ENCODE assay signal across 16 cellular contexts in the genomic region with DNA sequence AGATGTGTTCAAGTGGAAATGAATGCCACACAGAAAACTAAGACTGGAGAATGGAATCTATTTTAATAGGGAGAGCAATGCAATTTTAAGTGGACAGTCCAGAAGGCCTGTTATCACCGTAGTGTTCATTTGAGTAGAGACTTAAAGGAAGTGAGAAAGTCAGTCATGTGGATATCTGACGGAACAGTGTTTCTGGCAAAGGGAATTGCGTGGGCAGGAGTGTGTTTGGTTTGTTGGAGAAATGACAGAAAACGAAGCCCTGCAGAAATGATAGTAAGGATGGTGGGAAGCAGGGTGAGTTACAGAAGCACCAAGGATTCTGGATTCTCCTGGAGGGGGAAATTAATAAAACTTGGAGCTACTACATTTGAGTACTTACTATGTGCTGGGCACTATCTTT.
DNase-seq lines count a peak whose midpoint lies in the region; ATAC-seq and TF ChIP-seq lines count a peak whose summit lies in the region.
"Had no signal": no experiment of that assay in that cellular context is flagged by ENCODE, and none has a peak within 500 bp of the region (broad histone marks: within the 10 kb centered on the region; RNA-seq: fewer than 3 reads in every experiment).

No MANE protein-coding gene starts in this region.

- no peak overlapping the region for H3K9ac ChIP-seq in GM23248

- no peaks in the 10 kb centered on the region for H3K4me1 ChIP-seq in GM23248 (ENCODE audit: insufficient read depth)
- H3K4me1 ChIP-seq: BE2C had no signal

- no peak overlapping the region for H2AFZ ChIP-seq in GM23248

- H3F3A ChIP-seq in GM23248 (ENCODE audit: insufficient read depth), result no peaks in the 10 kb centered on the region

- H3K79me2 ChIP-seq in GM23248 (ENCODE audit: insufficient read depth), result no peaks in the 10 kb centered on the region

- H3K4me2 ChIP-seq in GM23248 (ENCODE audit: unreplicated experiment), result no peak overlapping the region

- ATAC-seq in GM18502 (IDR thresholded peaks at IDR 0.05; ENCODE audit: poor library complexity, unreplicated experiment) (no peak), GM19351 (IDR thresholded peaks at IDR 0.05; ENCODE audit: unreplicated experiment) (no peak)

- DNase-seq in Ammon's horn (ENCODE audit: low spot score), result peak; percentile 46
- peak; percentile 3 for DNase-seq in GM23248
- peak; percentile 67 for DNase-seq in fibroblast of mammary gland (ENCODE audit: low read depth)
- DNase-seq in pons (ENCODE audit: low spot score), result peak; percentile 61
- no peak for DNase-seq in SKM-1 (lab: John Stamatoyannopoulos, UW; ENCODE audit: unreplicated experiment)
- DNase-seq in activated effector memory CD4-positive, alpha-beta T cell treated with anti-CD3 and anti-CD28 coated beads, Interleukin-2, amount 50 U/mL, for 16 hours, result no peak
- DNase-seq: 8988T; BE2C; C1 segment of cervical spinal cord; CD4-positive, alpha-beta T cell; DMS153; DMS79; GDM1; H9 had no signal

- H3K36me3 ChIP-seq in GM23248 (ENCODE audit: low read depth), result no peaks in the 10 kb centered on the region
- H3K36me3 ChIP-seq: BE2C had no signal

- no peaks in the 10 kb centered on the region for H3K9me2 ChIP-seq in GM23248 (ENCODE audit: insufficient read depth)

- no peak overlapping the region for H3K27ac ChIP-seq in GM23248

- 69% methylated on average over 4 of the region's 4 CpGs for WGBS in GM23248 (ENCODE audit: low coverage in 1 of 2, low lambda C conversion rate in 2 of 2, missing lambda C conversion rate in 2 of 2), 2 experiments

- H4K20me1 ChIP-seq in GM23248 (ENCODE audit: insufficient read depth), result no peaks in the 10 kb centered on the region

- in situ Hi-C loops in GM23248 (cut with MboI), result no loop called here

- no peak for TF ChIP-seq CTCF in fibroblast of mammary gland (conservative IDR thresholded peaks at IDR 0.05; ENCODE audit: control insufficient read depth, insufficient read depth, low read depth, low read length)

- H3K4me3 ChIP-seq in GM23248, result no peak overlapping the region
- H3K4me3 ChIP-seq in fibroblast of mammary gland (ENCODE audit: control insufficient read depth, low read depth, low read length), result no peak overlapping the region

- H3K27me3 ChIP-seq in GM23248 (replicated peaks; ENCODE audit: insufficient read depth), result no peaks in the 10 kb centered on the region
- H3K27me3 ChIP-seq: BE2C had no signal

- no peaks in the 10 kb centered on the region for H3K9me3 ChIP-seq in GM23248 (ENCODE audit: low read depth)
- H3K9me3 ChIP-seq: BE2C had no signal

Comparison
In these comparisons a context has a peak if more than half of its experiments do, and no peak if none do; other contexts are left out.
1. DNase-seq: peak in Ammon's horn (single experiment), GM23248 (single experiment), fibroblast of mammary gland (single experiment) and pons (single experiment); none in SKM-1 (single experiment) and activated effector memory CD4-positive, alpha-beta T cell treated with anti-CD3 and anti-CD28 coated beads, Interleukin-2, amount 50 U/mL, for 16 hours (single experiment).